Comparison of ENCODE assay signal across 1 cellular context in genomic region chr7:47577351-47577919, GRCh38.
TF ChIP-seq lines count a peak whose summit lies in the region.

No MANE protein-coding gene starts in this region.

TF ChIP-seq in GM23338, 12 proteins besides CTCF, POLR2A, EP300 and RAD21 (continued from another document):
- TF ChIP-seq ZNF462 (CRISPR knock-in tag; IDR thresholded peaks at IDR 0.05) = no peak
- TF ChIP-seq POLR2AphosphoS5 (IDR thresholded peaks at IDR 0.05; ENCODE audit: low read depth) = no peak
- no peak for TF ChIP-seq REST (IDR thresholded peaks at IDR 0.05; ENCODE audit: unreplicated experiment)
- no peak for TF ChIP-seq CREB1 (CRISPR knock-in tag; IDR thresholded peaks at IDR 0.05; ENCODE audit: low read depth)
- no peak for TF ChIP-seq ZNF331 (CRISPR knock-in tag; IDR thresholded peaks at IDR 0.05; ENCODE audit: low read depth)
- TF ChIP-seq ETS1 (IDR thresholded peaks at IDR 0.05) = no peak
- no peak for TF ChIP-seq ZNF114 (CRISPR knock-in tag; IDR thresholded peaks at IDR 0.05)
- no peak for TF ChIP-seq EZH2 (IDR thresholded peaks at IDR 0.05; ENCODE audit: low read depth, unreplicated experiment)
- TF ChIP-seq JUNB (IDR thresholded peaks at IDR 0.05; ENCODE audit: unreplicated experiment) = no peak
- TF ChIP-seq EZH2phosphoT487 (IDR thresholded peaks at IDR 0.05; ENCODE audit: unreplicated experiment) = no peak
